17 cellular contexts compared by ENCODE assay signal in genomic region chr16:48168089-48168488, GRCh38. TPM values are rescaled to one million over a fixed set of nuclear protein-coding genes. Genes with fewer than 3 reads are reported as not detected.
DNase-seq lines count a peak whose midpoint lies in the region; ATAC-seq and TF ChIP-seq lines count a peak whose summit lies in the region.
"Had no signal": no experiment of that assay in that cellular context is flagged by ENCODE, and none has a peak within 500 bp of the region (broad histone marks: within the 10 kb centered on the region; RNA-seq: fewer than 3 reads in every experiment).

No MANE protein-coding gene starts in this region.

- TF ChIP-seq POLR2A in uterus (IDR thresholded peaks at IDR 0.05): no peak

- no peak overlapping the region for H3K4me3 ChIP-seq in naive thymus-derived CD4-positive, alpha-beta T cell (ENCODE audit: low read length)
- H3K4me3 ChIP-seq in uterus: no peak overlapping the region
- H3K4me3 ChIP-seq: BLaER1 treated with 17β-estradiol and CSF1 and Interleukin-3, amounts not matched to agents 10 nM and 100 nM; HAP-1 had no signal

- peaks cover 1 to 5% (median 2%) of the 10 kb centered on the region in 5 donors for H3K27me3 Mint-ChIP-seq in naive thymus-derived CD4-positive, alpha-beta T cell

- ATAC-seq in naive thymus-derived CD4-positive, alpha-beta T cell: peak; percentile 62
- ATAC-seq in HG03175 (IDR thresholded peaks at IDR 0.05; ENCODE audit: unreplicated experiment): no peak

- no peak overlapping the region for H3K4me3 Mint-ChIP-seq in naive thymus-derived CD4-positive, alpha-beta T cell
- H3K4me3 Mint-ChIP-seq: CD4-positive, alpha-beta memory T cell had no signal

- H3K36me3 Mint-ChIP-seq in naive thymus-derived CD4-positive, alpha-beta T cell: no peaks in the 10 kb centered on the region
- H3K36me3 Mint-ChIP-seq: CD4-positive, alpha-beta memory T cell had no signal

- no peaks in the 10 kb centered on the region for H3K27me3 ChIP-seq in naive thymus-derived CD4-positive, alpha-beta T cell (ENCODE audit: control insufficient read depth in 2 of 2, insufficient read depth in 2 of 2, low read length in 2 of 2)
- H3K27me3 ChIP-seq in uterus: no peaks in the 10 kb centered on the region
- H3K27me3 ChIP-seq: BLaER1 treated with 17β-estradiol and CSF1 and Interleukin-3, amounts not matched to agents 10 nM and 100 nM had no signal

- TF ChIP-seq CTCF in uterus (IDR thresholded peaks at IDR 0.05): no peak

- H3K4me1 Mint-ChIP-seq in naive thymus-derived CD4-positive, alpha-beta T cell: peaks cover 0 to 8% (median 4%) of the 10 kb centered on the region in 7 donors

- CTCF ChIA-PET in naive thymus-derived CD4-positive, alpha-beta T cell (lab: Charles Lee): no interaction called here

- H3K9me3 ChIP-seq in naive thymus-derived CD4-positive, alpha-beta T cell (ENCODE audit: control insufficient read depth in 2 of 3, low read length in 3 of 3): no peaks in the 10 kb centered on the region
- H3K9me3 ChIP-seq in uterus: no peaks in the 10 kb centered on the region
- H3K9me3 ChIP-seq: BLaER1 treated with 17β-estradiol and CSF1 and Interleukin-3, amounts not matched to agents 10 nM and 100 nM; HAP-1 had no signal

- no peaks in the 10 kb centered on the region for H3K4me1 ChIP-seq in naive thymus-derived CD4-positive, alpha-beta T cell (ENCODE audit: control insufficient read depth in 2 of 2, insufficient read depth in 2 of 2, low read length in 2 of 2)
- H3K4me1 ChIP-seq in uterus: no peaks in the 10 kb centered on the region
- H3K4me1 ChIP-seq: HAP-1 had no signal

- no peak overlapping the region for H3K27ac ChIP-seq in naive thymus-derived CD4-positive, alpha-beta T cell (ENCODE audit: low read depth, low read length)
- H3K27ac ChIP-seq in uterus: no peak overlapping the region

- POLR2A ChIA-PET in naive thymus-derived CD4-positive, alpha-beta T cell (lab: Charles Lee): no interaction called here

- H3K27ac Mint-ChIP-seq in naive thymus-derived CD4-positive, alpha-beta T cell: no peak overlapping the region
- H3K27ac Mint-ChIP-seq: CD4-positive, alpha-beta memory T cell had no signal

- intact Hi-C loops in naive thymus-derived CD4-positive, alpha-beta T cell (cut with micrococcal nuclease): loop anchor here (10.0 kb wide), 2 partner anchors 1483 to 1613 kb away; partner anchors contain the start of genes ORC6 (in 1 of the 2) and VPS35 (in 1 of the 2)
- intact Hi-C loops in uterus (cut with DNase I; ENCODE audit: low total_unique reads): no loop called here

- H3K36me3 ChIP-seq in naive thymus-derived CD4-positive, alpha-beta T cell (ENCODE audit: control insufficient read depth in 2 of 3, insufficient read depth in 3 of 3, low read length in 3 of 3): no peaks in the 10 kb centered on the region
- no peaks in the 10 kb centered on the region for H3K36me3 ChIP-seq in uterus
- H3K36me3 ChIP-seq: BLaER1 treated with 17β-estradiol and CSF1 and Interleukin-3, amounts not matched to agents 10 nM and 100 nM; HAP-1 had no signal

- DNase-seq in SIG-M5 treated with dmso at 0.1 percent for 504 hours (lab: John Stamatoyannopoulos, UW; ENCODE audit: unreplicated experiment) (peak; percentile 37), SIG-M5 (lab: John Stamatoyannopoulos, UW) (no peak), NOMO-1 treated with DMSO at 0.1 percent for 48 hours (lab: John Stamatoyannopoulos, UW; ENCODE audit: unreplicated experiment) (peak; percentile 43), uterus (no peak), SW480 (ENCODE audit: low spot score) (no peak)
- DNase-seq in naive thymus-derived CD4-positive, alpha-beta T cell: no peak
- DNase-seq: 8988T; CD4-positive, alpha-beta memory T cell; COR-L47; DMS153; DMS79 treated with DMSO at 0.1 percent for 48 hours; EL had no signal

- no peaks in the 10 kb centered on the region for H3K9me3 Mint-ChIP-seq in naive thymus-derived CD4-positive, alpha-beta T cell

RNA-seq across cellular contexts. Expression of gene ABCC12, which starts 12.3 kb away (rescaled TPM):
- not detected for total RNA-seq in naive thymus-derived CD4-positive, alpha-beta T cell
- polyA plus RNA-seq in naive thymus-derived CD4-positive, alpha-beta T cell: not detected
- total RNA-seq in uterus: not detected
- total RNA-seq: CD4-positive, alpha-beta memory T cell; H1; HT1080 had no signal
- polyA plus RNA-seq: CD4-positive, alpha-beta memory T cell had no signal

Comparison
In these comparisons a context has a peak if more than half of its experiments do, and no peak if none do; other contexts are left out.
1. DNase-seq: peak in SIG-M5 treated with dmso at 0.1 percent for 504 hours (single experiment) and NOMO-1 treated with DMSO at 0.1 percent for 48 hours (single experiment); none in SIG-M5 (single experiment), naive thymus-derived CD4-positive, alpha-beta T cell (0 of 9), uterus (0 of 2) and SW480 (single experiment).